In the genomic region with DNA sequence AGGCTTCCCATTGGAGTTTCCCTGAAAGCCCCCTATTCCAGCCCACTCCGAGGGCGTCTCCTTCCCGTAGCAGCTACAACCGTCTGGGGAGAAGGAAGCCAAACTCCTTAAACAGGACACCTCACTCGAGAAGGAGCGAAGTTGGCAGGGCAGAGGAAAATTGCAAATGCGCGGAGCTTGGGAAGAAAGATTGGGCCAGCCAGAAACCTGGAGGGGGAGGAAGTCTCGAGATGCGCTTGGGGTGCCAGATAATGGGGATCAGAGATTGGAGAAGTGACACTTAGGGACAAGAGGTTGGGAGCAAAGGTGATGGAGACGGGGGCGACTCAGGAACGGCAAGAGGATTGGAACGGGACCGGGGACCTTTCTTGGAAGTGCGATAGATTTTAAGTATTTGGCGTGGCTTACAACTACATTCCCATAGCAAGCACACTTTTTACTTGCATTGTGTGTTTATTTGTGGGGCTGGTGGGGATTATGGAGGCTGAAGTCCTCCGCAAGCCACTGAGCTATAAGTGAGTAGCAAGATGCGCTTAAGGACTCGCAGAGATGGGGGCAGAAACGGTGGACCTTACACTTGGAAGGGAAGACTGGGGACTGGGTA, we compare ENCODE assay signal across 8 cellular contexts. TPM values are rescaled to one million over a fixed set of nuclear protein-coding genes. Genes with fewer than 3 reads are reported as not detected.
DNase-seq lines count a peak whose midpoint lies in the region; ATAC-seq, FAIRE-seq and TF ChIP-seq lines count a peak whose summit lies in the region.

No MANE protein-coding gene starts in this region.

- H3K27ac ChIP-seq in CD4-positive, CD25-positive, alpha-beta regulatory T cell (ENCODE audit: insufficient read depth, low read length, poor library complexity, severe bottlenecking) = no peak overlapping the region
- no peak overlapping the region for H3K27ac ChIP-seq in astrocyte (ENCODE audit: low read depth, low read length)

- H3K4me2 ChIP-seq in astrocyte (ENCODE audit: low read length) = peak overlapping the region; percentile 80

- H3K4me1 Mint-ChIP-seq in CD4-positive, CD25-positive, alpha-beta regulatory T cell = peaks cover 0 to 37% (median 21%) of the 10 kb centered on the region in 4 donors
- H3K4me1 Mint-ChIP-seq in HFFc6 (ENCODE audit: low read depth) (peaks cover 32% of the 10 kb centered on the region), astrocyte (ENCODE audit: low read depth, unreplicated experiment) (peaks cover 18% of the 10 kb centered on the region), mesothelial cell of epicardium (peaks cover 41% of the 10 kb centered on the region)

- no peaks in the 10 kb centered on the region for H3K36me3 ChIP-seq in CD4-positive, CD25-positive, alpha-beta regulatory T cell (ENCODE audit: control insufficient read depth, insufficient read depth, low read length)
- no peaks in the 10 kb centered on the region for H3K36me3 ChIP-seq in astrocyte (ENCODE audit: insufficient read depth, low read length)

- peaks cover 82% of the 10 kb centered on the region for H3K27me3 Mint-ChIP-seq in CD4-positive, CD25-positive, alpha-beta regulatory T cell
- peaks cover 42% of the 10 kb centered on the region for H3K27me3 Mint-ChIP-seq in HFFc6 (ENCODE audit: insufficient read depth)
- peaks cover 49% of the 10 kb centered on the region for H3K27me3 Mint-ChIP-seq in astrocyte (ENCODE audit: low read depth, unreplicated experiment)
- H3K27me3 Mint-ChIP-seq in mesothelial cell of epicardium (ENCODE audit: low read depth) = peaks cover 87% of the 10 kb centered on the region

- H3K27ac Mint-ChIP-seq in CD4-positive, CD25-positive, alpha-beta regulatory T cell = peak overlapping the region in 1 of 3 donors; percentile 12
- H3K27ac Mint-ChIP-seq in HFFc6 = no peak overlapping the region
- H3K27ac Mint-ChIP-seq in astrocyte (ENCODE audit: unreplicated experiment) = peak overlapping the region; percentile 78
- H3K27ac Mint-ChIP-seq in mesothelial cell of epicardium = peak overlapping the region; percentile 17

- ATAC-seq in CD4-positive, CD25-positive, alpha-beta regulatory T cell (ENCODE audit: low read depth in 2 of 2) = no peak
- no peak for ATAC-seq in GM21786 (IDR thresholded peaks at IDR 0.05; ENCODE audit: unreplicated experiment)

- no peak overlapping the region for H3K4me3 ChIP-seq in CD4-positive, CD25-positive, alpha-beta regulatory T cell (ENCODE audit: low read depth, low read length)
- no peak overlapping the region for H3K4me3 ChIP-seq in astrocyte (ENCODE audit: insufficient read depth, low read depth, low read length)

- FAIRE-seq in astrocyte (lab: Jason Lieb, UNC) (no peak), H54 (lab: Jason Lieb, UNC) (no peak)

- H2AFZ ChIP-seq in astrocyte (ENCODE audit: low read depth, low read length) = no peak overlapping the region

- H3K9ac ChIP-seq in astrocyte (ENCODE audit: low read length) = no peak overlapping the region

- peaks cover 3% of the 10 kb centered on the region for H4K20me1 ChIP-seq in astrocyte (ENCODE audit: insufficient read depth, low read length)

- no peaks in the 10 kb centered on the region for H3K36me3 Mint-ChIP-seq in CD4-positive, CD25-positive, alpha-beta regulatory T cell
- H3K36me3 Mint-ChIP-seq in HFFc6 (ENCODE audit: low read depth) (no peaks in the 10 kb centered on the region), astrocyte (ENCODE audit: low read depth, unreplicated experiment) (no peaks in the 10 kb centered on the region), mesothelial cell of epicardium (no peaks in the 10 kb centered on the region)

- H3K9me3 ChIP-seq in CD4-positive, CD25-positive, alpha-beta regulatory T cell (ENCODE audit: control insufficient read depth in 2 of 2, low read length in 2 of 2) = no peaks in the 10 kb centered on the region
- no peaks in the 10 kb centered on the region for H3K9me3 ChIP-seq in astrocyte (ENCODE audit: insufficient read depth, low read depth, low read length)

- no peak for DNase-seq in CD4-positive, CD25-positive, alpha-beta regulatory T cell
- no peak for DNase-seq in HFFc6
- no peak for DNase-seq in astrocyte (ENCODE audit: low read depth)
- DNase-seq in mesothelial cell of epicardium (ENCODE audit: low spot score in 2 of 2, unreplicated experiment in 2 of 2) = no peak
- no peak for DNase-seq in retina
- DNase-seq in anterior cingulate cortex (lab: John Stamatoyannopoulos, UW) = no peak
- DNase-seq in H54 (ENCODE audit: insufficient read length, low spot score) = no peak

- peaks cover 35% of the 10 kb centered on the region for H3K4me1 ChIP-seq in CD4-positive, CD25-positive, alpha-beta regulatory T cell (ENCODE audit: control insufficient read depth, insufficient read depth, low read length, poor library complexity, severe bottlenecking)
- H3K4me1 ChIP-seq in astrocyte (ENCODE audit: insufficient read depth, low read length) = peaks cover 13% of the 10 kb centered on the region

- peaks cover 0 to 2% (median 0%) of the 10 kb centered on the region in 7 donors for H3K9me3 Mint-ChIP-seq in CD4-positive, CD25-positive, alpha-beta regulatory T cell
- no peaks in the 10 kb centered on the region for H3K9me3 Mint-ChIP-seq in HFFc6
- peaks cover 3% of the 10 kb centered on the region for H3K9me3 Mint-ChIP-seq in astrocyte (ENCODE audit: unreplicated experiment)
- no peaks in the 10 kb centered on the region for H3K9me3 Mint-ChIP-seq in mesothelial cell of epicardium

- peaks cover 25% of the 10 kb centered on the region for H3K27me3 ChIP-seq in CD4-positive, CD25-positive, alpha-beta regulatory T cell (ENCODE audit: control insufficient read depth, insufficient read depth, low read length)
- H3K27me3 ChIP-seq in astrocyte (ENCODE audit: insufficient read depth, low read length) = peaks cover 74% of the 10 kb centered on the region

- TF ChIP-seq POLR2A in H54 (IDR thresholded peaks at IDR 0.05; ENCODE audit: low read depth, low read length) = no peak

- no peaks in the 10 kb centered on the region for H3K79me2 ChIP-seq in astrocyte (ENCODE audit: insufficient read depth, low read length)

- H3K4me3 Mint-ChIP-seq in CD4-positive, CD25-positive, alpha-beta regulatory T cell = peak overlapping the region; percentile 28 to 83 (median 63)
- H3K4me3 Mint-ChIP-seq in HFFc6 (peak overlapping the region; percentile 82), astrocyte (ENCODE audit: unreplicated experiment) (peak overlapping the region; percentile 93), mesothelial cell of epicardium (peak overlapping the region; percentile 82)

- TF ChIP-seq CTCF in HFFc6 (IDR thresholded peaks at IDR 0.05) (no peak), astrocyte (IDR thresholded peaks at IDR 0.05; ENCODE audit: insufficient read depth, low read depth, low read length) (no peak), mesothelial cell of epicardium (IDR thresholded peaks at IDR 0.05; ENCODE audit: unreplicated experiment) (no peak)

RNA-seq across cellular contexts. Expression of gene HRK, which starts 0.9 kb away (rescaled TPM):
- total RNA-seq in CD4-positive, CD25-positive, alpha-beta regulatory T cell = 0.25 TPM
- polyA plus RNA-seq in CD4-positive, CD25-positive, alpha-beta regulatory T cell = not detected
- total RNA-seq in HFFc6 (2021; fragmentation: NEBNext Ultra II Directional; extraction: Animal tissue kit (Norgen Biotek cat#: 25700)) = not detected
- total RNA-seq in astrocyte (1.3 and 2.1 TPM in 2 replicates), mesothelial cell of epicardium (3.5 to 4.4 TPM (median 4.3 TPM) in 3 replicates)

RNA-seq across cellular contexts. Expression of gene FBXW8, which starts 30.4 kb away (rescaled TPM):
- 10.4 TPM for total RNA-seq in CD4-positive, CD25-positive, alpha-beta regulatory T cell
- polyA plus RNA-seq in CD4-positive, CD25-positive, alpha-beta regulatory T cell = 1 to 10 TPM; 3.6 to 6.9 (median 5.5) TPM
- total RNA-seq in HFFc6 (2021; fragmentation: NEBNext Ultra II Directional; extraction: Animal tissue kit (Norgen Biotek cat#: 25700)) = 10 to 100 TPM; 15.3 to 20.5 (median 18.5) TPM
- total RNA-seq in astrocyte (26.4 and 28.7 TPM in 2 replicates), mesothelial cell of epicardium (38.1 to 40.1 TPM (median 40.0 TPM) in 3 replicates)
